In the genomic region with DNA sequence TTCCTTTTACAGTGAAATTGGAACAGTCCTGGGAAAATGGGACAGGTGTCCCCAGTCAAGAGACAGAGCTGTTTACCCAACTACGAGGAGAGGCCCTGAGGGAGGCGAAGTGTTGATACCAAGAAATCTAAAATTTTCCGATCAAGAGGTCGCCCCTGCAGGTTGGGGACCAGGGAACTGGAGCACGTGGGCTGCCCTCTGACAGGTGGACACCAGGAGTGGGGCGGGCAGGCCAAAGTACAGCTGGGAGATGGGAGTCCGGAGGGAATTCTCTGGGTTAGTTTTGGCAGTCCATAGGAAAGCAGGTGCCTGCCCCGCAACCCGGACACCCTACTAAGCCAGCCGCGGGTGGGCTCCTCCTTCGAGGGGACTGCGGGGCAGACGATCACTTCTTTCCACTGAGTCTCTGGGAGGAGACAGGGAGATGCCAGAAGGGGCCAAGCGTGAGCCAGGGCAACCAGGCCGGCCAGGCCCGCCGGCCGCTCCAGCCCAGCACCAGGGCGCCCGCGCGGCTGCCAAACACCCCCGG, we compare ENCODE assay signal across 8 cellular contexts. TPM values are rescaled to one million over a fixed set of nuclear protein-coding genes. Genes with fewer than 3 reads are reported as not detected.
A peak's percentile ranks its signal among the peaks of the same experiment; 100 is the strongest.
DNase-seq lines count a peak whose midpoint lies in the region; ATAC-seq and TF ChIP-seq lines count a peak whose summit lies in the region.

No MANE protein-coding gene starts in this region.

- no peaks in the 10 kb centered on the region for H3K9me2 ChIP-seq in SK-N-SH

- no peaks in the 10 kb centered on the region for H3K79me2 ChIP-seq in SK-N-SH (ENCODE audit: insufficient read depth)

- TF ChIP-seq POLR2A in suprapubic skin (IDR thresholded peaks at IDR 0.05): no peak

- peaks cover 0 to 10% of the 10 kb centered on the region in 2 experiments; a peak in 1 of 4 replicates for H3K4me1 ChIP-seq in SK-N-SH (ENCODE audit: control insufficient read depth in 1 of 2, insufficient read depth in 2 of 2, low read depth in 1 of 2, low read length in 1 of 2)
- H3K4me1 ChIP-seq in suprapubic skin: peaks cover 20% of the 10 kb centered on the region

- H3F3A ChIP-seq in SK-N-SH (replicated peaks; ENCODE audit: insufficient read depth): peaks cover 16% of the 10 kb centered on the region

- H3K27me3 ChIP-seq in SK-N-SH (ENCODE audit: insufficient read depth) (no peaks in the 10 kb centered on the region), suprapubic skin (no peaks in the 10 kb centered on the region)

- peaks cover 2% of the 10 kb centered on the region for H3K9me3 Mint-ChIP-seq in activated naive CD8-positive, alpha-beta T cell treated with anti-CD3 and anti-CD28 coated beads for 36 hours

- H3K4me1 Mint-ChIP-seq in activated naive CD8-positive, alpha-beta T cell treated with anti-CD3 and anti-CD28 coated beads for 36 hours: peaks cover 41% of the 10 kb centered on the region

- peak overlapping the region; percentile 92; the same call in 1 of the 2 replicates for H3K4me2 ChIP-seq in SK-N-SH

- DNase-seq in SK-N-SH (no peak), left kidney (ENCODE audit: low read depth, low spot score) (peak; percentile 50), suprapubic skin (ENCODE audit: low spot score in 2 of 2) (peak in 1 of 2 donors; percentile 84), NCI-H1436 treated with DMSO at 0.1 percent for 48 hours (lab: John Stamatoyannopoulos, UW) (no peak)
- no peak for DNase-seq in activated naive CD8-positive, alpha-beta T cell treated with anti-CD3 and anti-CD28 coated beads for 36 hours

- no peak overlapping the region for H3K9ac ChIP-seq in SK-N-SH

- no peaks in the 10 kb centered on the region for H3K36me3 ChIP-seq in SK-N-SH (replicated peaks in 1 of 2; ENCODE audit: control insufficient read depth in 1 of 2, insufficient read depth in 2 of 2, low read length in 1 of 2)
- no peaks in the 10 kb centered on the region for H3K36me3 ChIP-seq in suprapubic skin

- no peak for TF ChIP-seq RAD21 in SK-N-SH (IDR thresholded peaks at IDR 0.05; ENCODE audit: low read length)

- CTCF ChIA-PET in SK-N-SH (lab: Yijun Ruan, JAX): interaction anchor here (0.9 to 1.6 kb wide), 7 partner anchors 11 to 726 kb away, joined by 3 to 6 read pairs (median 3); no protein-coding TSS in a partner anchor

- H3K27ac Mint-ChIP-seq in activated naive CD8-positive, alpha-beta T cell treated with anti-CD3 and anti-CD28 coated beads for 36 hours: peak overlapping the region; percentile 94

- H3K27ac ChIP-seq in SK-N-SH (ENCODE audit: low read depth in 2 of 2, low read length in 1 of 2) (no peak overlapping the region), suprapubic skin (peak overlapping the region; percentile 93)

- no peaks in the 10 kb centered on the region for H3K9me3 ChIP-seq in SK-N-SH
- H3K9me3 ChIP-seq in suprapubic skin: no peaks in the 10 kb centered on the region

- no peak for TF ChIP-seq EP300 in SK-N-SH (IDR thresholded peaks at IDR 0.05; ENCODE audit: borderline replicate concordance in 1 of 2, low read depth in 1 of 2, low read length in 1 of 2)
- no peak for TF ChIP-seq EP300 in suprapubic skin (IDR thresholded peaks at IDR 0.05)

- TF ChIP-seq CTCF in SK-N-SH (IDR thresholded peaks at IDR 0.05) (no peak), suprapubic skin (IDR thresholded peaks at IDR 0.05) (no peak)

- H3K4me3 ChIP-seq in SK-N-SH (ENCODE audit: low read depth in 2 of 2, low read length in 1 of 2) (peak overlapping the region; percentile 32 to 68; a peak in 2 of 4 replicates), suprapubic skin (peak overlapping the region; percentile 97)

- WGBS in SK-N-SH (ENCODE audit: low lambda C conversion rate): 70% methylated on average over 14 of the region's 24 CpGs
- WGBS in suprapubic skin: 31% methylated on average over 19 of the region's 24 CpGs

- H2AFZ ChIP-seq in SK-N-SH (ENCODE audit: low read depth): no peak overlapping the region

- 0 out of 2 replicates have a peak, but pooled peaks cover 3% of the 10 kb centered on the region for H4K20me1 ChIP-seq in SK-N-SH (ENCODE audit: insufficient read depth)

- no peaks in the 10 kb centered on the region for H3K27me3 Mint-ChIP-seq in activated naive CD8-positive, alpha-beta T cell treated with anti-CD3 and anti-CD28 coated beads for 36 hours

- peaks cover 3% of the 10 kb centered on the region for H3K36me3 Mint-ChIP-seq in activated naive CD8-positive, alpha-beta T cell treated with anti-CD3 and anti-CD28 coated beads for 36 hours

- no peak; the same call in 1 of the 3 replicates for ATAC-seq in SK-N-SH treated with all-trans-retinoic acid at 6 μM for 48 hours
- ATAC-seq in HG03565 (IDR thresholded peaks at IDR 0.05; ENCODE audit: unreplicated experiment): no peak
- no peak for ATAC-seq in HG02970 (IDR thresholded peaks at IDR 0.05; ENCODE audit: low FRiP score, unreplicated experiment)

- H3K4me3 Mint-ChIP-seq in activated naive CD8-positive, alpha-beta T cell treated with anti-CD3 and anti-CD28 coated beads for 36 hours: peak overlapping the region; percentile 83

- POLR2A ChIA-PET in SK-N-SH (lab: Yijun Ruan, JAX): no interaction called here

TF ChIP-seq in SK-N-SH, 30 proteins besides CTCF, POLR2A, EP300 and RAD21:
- no peak for TF ChIP-seq SMC3 (IDR thresholded peaks at IDR 0.05; ENCODE audit: low read depth, low read length)
- TF ChIP-seq GABPA (IDR thresholded peaks at IDR 0.05; ENCODE audit: low read depth): no peak
- TF ChIP-seq FOXJ3 (CRISPR knock-in tag; IDR thresholded peaks at IDR 0.05): no peak
- TF ChIP-seq RXRA (IDR thresholded peaks at IDR 0.05; ENCODE audit: borderline replicate concordance, low read depth): no peak
- TF ChIP-seq, protein P1, sequence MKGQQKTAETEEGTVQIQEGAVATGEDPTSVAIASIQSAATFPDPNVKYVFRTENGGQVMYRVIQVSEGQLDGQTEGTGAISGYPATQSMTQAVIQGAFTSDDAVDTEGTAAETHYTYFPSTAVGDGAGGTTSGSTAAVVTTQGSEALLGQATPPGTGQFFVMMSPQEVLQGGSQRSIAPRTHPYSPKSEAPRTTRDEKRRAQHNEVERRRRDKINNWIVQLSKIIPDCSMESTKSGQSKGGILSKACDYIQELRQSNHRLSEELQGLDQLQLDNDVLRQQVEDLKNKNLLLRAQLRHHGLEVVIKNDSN (IDR thresholded peaks at IDR 0.05; ENCODE audit: borderline replicate concordance, low read depth): no peak
- no peak for TF ChIP-seq CHD2 (IDR thresholded peaks at IDR 0.05; ENCODE audit: low read length, partially characterized antibody)
- TF ChIP-seq MEF2A (IDR thresholded peaks at IDR 0.05; ENCODE audit: borderline replicate concordance, low read depth): no peak
- TF ChIP-seq, protein P2, sequence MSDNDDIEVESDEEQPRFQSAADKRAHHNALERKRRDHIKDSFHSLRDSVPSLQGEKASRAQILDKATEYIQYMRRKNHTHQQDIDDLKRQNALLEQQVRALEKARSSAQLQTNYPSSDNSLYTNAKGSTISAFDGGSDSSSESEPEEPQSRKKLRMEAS (IDR thresholded peaks at IDR 0.05; ENCODE audit: low read depth): no peak

TF ChIP-seq in SK-N-SH treated with all-trans-retinoic acid at 6 μM for 48 hours, 23 proteins besides CTCF, POLR2A, EP300 and RAD21 (continues in another document):
- no peak for TF ChIP-seq CSDC2 (CRISPR knock-in tag; IDR thresholded peaks at IDR 0.05)
- TF ChIP-seq ZC3H10 (CRISPR knock-in tag; IDR thresholded peaks at IDR 0.05): no peak
- no peak for TF ChIP-seq SNAI2 (CRISPR knock-in tag; IDR thresholded peaks at IDR 0.05)
- TF ChIP-seq GLIS3 (CRISPR knock-in tag; IDR thresholded peaks at IDR 0.05): no peak
- no peak for TF ChIP-seq ZFP3 (CRISPR knock-in tag; IDR thresholded peaks at IDR 0.05)
- TF ChIP-seq, protein P3, sequence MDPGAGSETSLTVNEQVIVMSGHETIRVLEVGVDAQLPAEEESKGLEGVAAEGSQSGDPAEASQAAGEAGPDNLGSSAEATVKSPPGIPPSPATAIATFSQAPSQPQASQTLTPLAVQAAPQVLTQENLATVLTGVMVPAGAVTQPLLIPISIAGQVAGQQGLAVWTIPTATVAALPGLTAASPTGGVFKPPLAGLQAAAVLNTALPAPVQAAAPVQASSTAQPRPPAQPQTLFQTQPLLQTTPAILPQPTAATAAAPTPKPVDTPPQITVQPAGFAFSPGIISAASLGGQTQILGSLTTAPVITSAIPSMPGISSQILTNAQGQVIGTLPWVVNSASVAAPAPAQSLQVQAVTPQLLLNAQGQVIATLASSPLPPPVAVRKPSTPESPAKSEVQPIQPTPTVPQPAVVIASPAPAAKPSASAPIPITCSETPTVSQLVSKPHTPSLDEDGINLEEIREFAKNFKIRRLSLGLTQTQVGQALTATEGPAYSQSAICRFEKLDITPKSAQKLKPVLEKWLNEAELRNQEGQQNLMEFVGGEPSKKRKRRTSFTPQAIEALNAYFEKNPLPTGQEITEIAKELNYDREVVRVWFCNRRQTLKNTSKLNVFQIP (CRISPR knock-in tag; IDR thresholded peaks at IDR 0.05; ENCODE audit: borderline replicate concordance, low read depth): no peak
- TF ChIP-seq PPARA (CRISPR knock-in tag; IDR thresholded peaks at IDR 0.05; ENCODE audit: borderline replicate concordance): no peak
- TF ChIP-seq ZNF70 (CRISPR knock-in tag; IDR thresholded peaks at IDR 0.05): no peak
- TF ChIP-seq ESRRG (CRISPR knock-in tag; IDR thresholded peaks at IDR 0.05): no peak
- TF ChIP-seq OSR1 (CRISPR knock-in tag; IDR thresholded peaks at IDR 0.05): no peak
- TF ChIP-seq, protein P4, sequence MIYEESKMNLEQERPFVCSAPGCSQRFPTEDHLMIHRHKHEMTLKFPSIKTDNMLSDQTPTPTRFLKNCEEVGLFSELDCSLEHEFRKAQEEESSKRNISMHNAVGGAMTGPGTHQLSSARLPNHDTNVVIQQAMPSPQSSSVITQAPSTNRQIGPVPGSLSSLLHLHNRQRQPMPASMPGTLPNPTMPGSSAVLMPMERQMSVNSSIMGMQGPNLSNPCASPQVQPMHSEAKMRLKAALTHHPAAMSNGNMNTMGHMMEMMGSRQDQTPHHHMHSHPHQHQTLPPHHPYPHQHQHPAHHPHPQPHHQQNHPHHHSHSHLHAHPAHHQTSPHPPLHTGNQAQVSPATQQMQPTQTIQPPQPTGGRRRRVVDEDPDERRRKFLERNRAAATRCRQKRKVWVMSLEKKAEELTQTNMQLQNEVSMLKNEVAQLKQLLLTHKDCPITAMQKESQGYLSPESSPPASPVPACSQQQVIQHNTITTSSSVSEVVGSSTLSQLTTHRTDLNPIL (CRISPR knock-in tag; IDR thresholded peaks at IDR 0.05; ENCODE audit: low read depth): no peak

RNA-seq across cellular contexts. Expression of a gene that starts 0.9 kb away (rescaled TPM):
- polyA plus RNA-seq in SK-N-SH (2012; rRNA removed): 4.1 TPM in 2 replicates
- 3.8 and 4.6 TPM in 2 replicates for polyA plus RNA-seq in SK-N-SH (2012; cell fraction: cytosol; rRNA removed)
- 5.2 and 6.1 TPM in 2 replicates for polyA plus RNA-seq in SK-N-SH (2012; cell fraction: nucleus; rRNA removed)
- total RNA-seq in activated naive CD8-positive, alpha-beta T cell treated with anti-CD3 and anti-CD28 coated beads for 36 hours: 10 to 100 TPM; 11.9 to 15.4 TPM
- 10 to 100 TPM; 26.4 to 31.3 (median 30.2) TPM for total RNA-seq in suprapubic skin
